8 cellular contexts compared by ENCODE assay signal in the genomic region with DNA sequence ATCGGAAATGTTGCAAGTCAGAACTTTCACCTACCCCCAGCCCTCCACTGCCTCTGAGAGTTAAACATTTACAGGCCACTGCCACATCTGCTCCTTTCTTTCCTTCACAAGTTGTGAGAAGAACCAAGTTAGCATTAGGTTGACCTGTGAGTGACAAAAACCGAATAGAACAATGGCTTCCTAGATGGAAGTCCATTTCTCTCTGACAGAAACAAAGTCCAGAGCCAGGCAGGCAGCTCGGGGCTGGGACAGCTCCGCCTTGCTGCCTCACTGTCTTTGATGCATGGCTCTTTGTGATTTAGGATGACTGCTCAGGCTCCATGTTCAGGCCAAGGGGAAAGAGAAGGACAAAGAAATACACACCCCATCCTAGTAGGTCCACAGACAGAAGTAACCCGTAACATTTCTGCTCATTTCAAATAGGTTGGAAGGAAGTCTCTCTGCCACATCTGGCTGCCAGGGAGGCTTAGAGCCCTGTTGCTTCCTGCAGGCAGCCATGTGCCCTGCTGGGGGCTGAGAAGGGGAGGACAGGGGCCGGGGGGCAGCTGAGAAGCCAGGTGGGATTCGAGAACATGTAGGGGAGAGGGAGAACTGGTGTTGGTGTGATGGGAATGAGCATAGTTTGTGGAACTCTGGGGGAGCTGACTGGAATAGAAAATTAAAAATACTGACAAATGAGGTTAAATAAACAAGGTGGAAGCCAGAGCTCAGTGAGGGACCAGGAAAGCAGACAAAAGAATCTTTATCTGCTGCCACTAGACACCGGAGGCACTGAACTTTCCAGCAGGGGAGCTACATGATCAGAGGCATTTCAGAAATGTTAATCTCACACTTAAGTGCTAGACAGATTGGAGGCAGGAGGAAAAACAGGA. TPM values are rescaled to one million over a fixed set of nuclear protein-coding genes. Genes with fewer than 3 reads are reported as not detected.
DNase-seq lines count a peak whose midpoint lies in the region; ATAC-seq, FAIRE-seq and TF ChIP-seq lines count a peak whose summit lies in the region.

No MANE protein-coding gene starts in this region.

- DNase-seq in GM19239 (ENCODE audit: insufficient read length, low spot score) (no peak), RCC 7860 (ENCODE audit: low spot score) (peak; percentile 50), UCSD-AML1 (lab: John Stamatoyannopoulos, UW; ENCODE audit: unreplicated experiment) (no peak), globus pallidus (ENCODE audit: low spot score) (no peak)

- no peak for TF ChIP-seq EP300 in gastroesophageal sphincter (IDR thresholded peaks at IDR 0.05)

- no peak for TF ChIP-seq POLR2A in gastroesophageal sphincter (IDR thresholded peaks at IDR 0.05)

- H2AFZ ChIP-seq in ACC112 (ENCODE audit: low read length, unreplicated experiment), result peak overlapping the region; percentile 80

- H3K79me2 ChIP-seq in ACC112 (ENCODE audit: control insufficient read depth, insufficient read depth, low read length, unreplicated experiment), result no peaks in the 10 kb centered on the region

- no peak overlapping the region for H3K27ac ChIP-seq in ACC112 (ENCODE audit: low read depth, low read length)
- H3K27ac ChIP-seq in gastroesophageal sphincter, result peak overlapping the region in 3 of 4 donors; percentile 27 to 58 (median 45)
- H3K27ac ChIP-seq in skin epidermis, result peak overlapping the region in 15 of 21 experiments; percentile 19 to 74 (median 53)

- no peak for TF ChIP-seq CTCF in gastroesophageal sphincter (IDR thresholded peaks at IDR 0.05)

- H3K36me3 ChIP-seq in ACC112 (ENCODE audit: insufficient read depth, low read length) (no peaks in the 10 kb centered on the region), gastroesophageal sphincter (no peaks in the 10 kb centered on the region)

- WGBS in gastroesophageal sphincter (ENCODE audit: low coverage in 1 of 2), 2 donors, result 42% methylated on average over 3 to 8 of the region's 8 CpGs

- H3K27me3 ChIP-seq in ACC112 (ENCODE audit: insufficient read depth, low read length), result no peaks in the 10 kb centered on the region
- no peaks in the 10 kb centered on the region for H3K27me3 ChIP-seq in gastroesophageal sphincter

- peaks cover 42% of the 10 kb centered on the region for H3K4me1 ChIP-seq in ACC112 (ENCODE audit: control insufficient read depth, insufficient read depth, low read length, unreplicated experiment)
- H3K4me1 ChIP-seq in gastroesophageal sphincter, result peaks cover 0 to 43% (median 8%) of the 10 kb centered on the region in 3 donors

- FAIRE-seq in GM19239 (lab: Jason Lieb, UNC), result peak; percentile 92
- no peak for FAIRE-seq in RCC 7860 (lab: Jason Lieb, UNC)

- H3K4me3 ChIP-seq in ACC112 (ENCODE audit: low read depth, low read length) (no peak overlapping the region), gastroesophageal sphincter (no peak overlapping the region), skin epidermis (no peak overlapping the region)

- H3K9me3 ChIP-seq in gastroesophageal sphincter, result no peaks in the 10 kb centered on the region

- ATAC-seq in gastroesophageal sphincter (no peak), GM19328 (IDR thresholded peaks at IDR 0.05; ENCODE audit: unreplicated experiment) (no peak)

RNA-seq across cellular contexts. Expression of a gene that starts 19.5 kb away (rescaled TPM):
- total RNA-seq in gastroesophageal sphincter, result 10 to 100 TPM in 3 of 4 donors, 1 to 10 TPM in 1; 5.6 to 31.9 (median 11.3) TPM

RNA-seq across cellular contexts. Expression of a gene that starts 21.4 kb away (rescaled TPM):
- 100 to 1,000 TPM; 104 to 191 (median 152) TPM for total RNA-seq in gastroesophageal sphincter

RNA-seq across cellular contexts. Expression of a gene that starts 43.7 kb away (rescaled TPM):
- 100 to 1,000 TPM; 184 to 351 (median 236) TPM for total RNA-seq in gastroesophageal sphincter

RNA-seq across cellular contexts. Expression of a gene that starts 46.8 kb away (rescaled TPM):
- 10 to 100 TPM in 3 of 4 donors, 1 to 10 TPM in 1; 9.8 to 16.7 (median 13.1) TPM for total RNA-seq in gastroesophageal sphincter
